1 cellular context compared by ENCODE assay signal in genomic region chr2:169839954-169840746, GRCh38.
TF ChIP-seq lines count a peak whose summit lies in the region.

No MANE protein-coding gene starts in this region.

TF ChIP-seq in IMR-90, 13 proteins besides CTCF, POLR2A, EP300 and RAD21:
- TF ChIP-seq SMC3 (IDR thresholded peaks at IDR 0.05; ENCODE audit: low read depth, low read length) (no peak), CHD1 (IDR thresholded peaks at IDR 0.05; ENCODE audit: low read depth, low read length) (no peak), RFX5 (IDR thresholded peaks at IDR 0.05; ENCODE audit: low read depth, low read length) (no peak), FOS (IDR thresholded peaks at IDR 0.05; ENCODE audit: low read depth, low read length) (no peak)
